Comparison of ENCODE assay signal across 1 cellular context in genomic region chr1:44526295-44527073, GRCh38.
TF ChIP-seq lines count a peak whose summit lies in the region.

No MANE protein-coding gene starts in this region.

TF ChIP-seq in K562, 482 proteins besides CTCF, POLR2A, EP300 and RAD21 (continued from another document and continues in another):
- peak; percentile 29; the same call in 1 of the 2 replicates for TF ChIP-seq ZBTB40 (IDR thresholded peaks at IDR 0.05)
- TF ChIP-seq ZBTB40 (CRISPR knock-in tag; IDR thresholded peaks at IDR 0.05) = no peak
- 0 out of 2 replicates have a peak, but pooled peaks have one; percentile 53 for TF ChIP-seq STAT6 (CRISPR knock-in tag; IDR thresholded peaks at IDR 0.05)
- TF ChIP-seq ZNF696 (CRISPR knock-in tag; conservative IDR thresholded peaks at IDR 0.05) = no peak
- TF ChIP-seq ATF2 (CRISPR knock-in tag; IDR thresholded peaks at IDR 0.05) = no peak
- peak; percentile 57 to 80; a peak in 2 of 4 replicates for TF ChIP-seq KDM1A (IDR thresholded peaks at IDR 0.05)
- TF ChIP-seq MCM7 (IDR thresholded peaks at IDR 0.05) = 0 out of 4 replicates have a peak, but pooled peaks of 1 of the 2 experiments have one; percentile 52
- TF ChIP-seq SPI1 (IDR thresholded peaks at IDR 0.05; ENCODE audit: borderline replicate concordance, low read depth, low read length) = peak; percentile 49; the same call in 1 of the 2 replicates
- TF ChIP-seq ARNT (IDR thresholded peaks at IDR 0.05) = 0 out of 4 replicates have a peak, but pooled peaks of 1 of the 2 experiments have one; percentile 67
- TF ChIP-seq BRD9 (IDR thresholded peaks at IDR 0.05; ENCODE audit: low read depth, partially characterized antibody) = peak; percentile 47
- peak; percentile 79 for TF ChIP-seq ZNF316 (IDR thresholded peaks at IDR 0.05)
- TF ChIP-seq SAFB (IDR thresholded peaks at IDR 0.05; ENCODE audit: borderline replicate concordance, low read depth, low read length) = no peak
- TF ChIP-seq ZBTB5 (IDR thresholded peaks at IDR 0.05) = peak; percentile 38; the same call in 1 of the 2 replicates
- no peak for TF ChIP-seq TAF9B (IDR thresholded peaks at IDR 0.05; ENCODE audit: partially characterized antibody)
- peak; percentile 66 for TF ChIP-seq CBFA2T3 (IDR thresholded peaks at IDR 0.05)
- TF ChIP-seq SMARCC2 (IDR thresholded peaks at IDR 0.05; ENCODE audit: low read depth) = peak; percentile 86
- TF ChIP-seq LARP7 (IDR thresholded peaks at IDR 0.05) = peak; percentile 53; the same call in 1 of the 2 replicates
- 0 out of 2 replicates have a peak, but pooled peaks have one; percentile 16 for TF ChIP-seq YBX1 (IDR thresholded peaks at IDR 0.05)
- TF ChIP-seq ZNF778 (CRISPR knock-in tag; IDR thresholded peaks at IDR 0.05) = no peak
- peak; percentile 98 for TF ChIP-seq SMARCE1 (IDR thresholded peaks at IDR 0.05)
- TF ChIP-seq MLLT1 (IDR thresholded peaks at IDR 0.05) = peak; percentile 38 to 67; a peak in 2 of 4 replicates
- no peak; the same call in 1 of the 2 replicates for TF ChIP-seq ZNF407 (IDR thresholded peaks at IDR 0.05; ENCODE audit: low read depth)
- no peak for TF ChIP-seq EWSR1 (IDR thresholded peaks at IDR 0.05; ENCODE audit: borderline replicate concordance, low read depth, partially characterized antibody)
